19 cellular contexts compared by ENCODE assay signal in genomic region chr7:17951745-17952254, GRCh38. TPM values are rescaled to one million over a fixed set of nuclear protein-coding genes. Genes with fewer than 3 reads are reported as not detected.
DNase-seq lines count a peak whose midpoint lies in the region; ATAC-seq and FAIRE-seq lines count a peak whose summit lies in the region.
"Had no signal": no experiment of that assay in that cellular context is flagged by ENCODE, and none has a peak within 500 bp of the region (broad histone marks: within the 10 kb centered on the region; RNA-seq: fewer than 3 reads in every experiment).

No MANE protein-coding gene starts in this region.

- CTCF ChIA-PET in activated naive CD4-positive, alpha-beta T cell treated with anti-CD3 and anti-CD28 coated beads for 36 hours (lab: Charles Lee) = interaction anchor here (1.0 kb wide), 1 partner anchor 41 kb away, joined by 5 read pairs; no protein-coding TSS in a partner anchor
- CTCF ChIA-PET in activated naive CD4-positive, alpha-beta T cell treated with anti-CD3 and anti-CD28 coated beads, Interleukin-2, amount 10 ng/mL, durations not matched to agents 7 days and 5 days (lab: Charles Lee) = interaction anchor here (0.9 to 1.0 kb wide), 2 partner anchors 9 to 12 kb away, joined by 3 read pairs; no protein-coding TSS in a partner anchor

- no peak overlapping the region for H3K27ac Mint-ChIP-seq in activated naive CD4-positive, alpha-beta T cell treated with anti-CD3 and anti-CD28 coated beads for 36 hours
- no peak overlapping the region for H3K27ac Mint-ChIP-seq in activated naive CD4-positive, alpha-beta T cell treated with anti-CD3 and anti-CD28 coated beads, Interleukin-2, amount 10 ng/mL, durations not matched to agents 7 days and 5 days
- H3K27ac Mint-ChIP-seq in activated T-helper 17 cell treated with anti-CD3 and anti-CD28 coated beads, Interleukin-2, amount 50 U/mL, for 72 hours = no peak overlapping the region
- peak overlapping the region; percentile 88 for H3K27ac Mint-ChIP-seq in stimulated activated memory B cell treated with anti-CD40 and anti-IgM and Interleukin-4, amounts not matched to agents 10 μg/mL and 1 μg/mL and 100 μg/mL, for 72 hours

- FAIRE-seq in GM18507 (lab: Jason Lieb, UNC) = peak; percentile 52

- H3K4me1 Mint-ChIP-seq in activated naive CD4-positive, alpha-beta T cell treated with anti-CD3 and anti-CD28 coated beads for 36 hours (ENCODE audit: low read depth) = peaks cover 20% of the 10 kb centered on the region
- H3K4me1 Mint-ChIP-seq in activated naive CD4-positive, alpha-beta T cell treated with anti-CD3 and anti-CD28 coated beads, Interleukin-2, amount 10 ng/mL, durations not matched to agents 7 days and 5 days = peaks cover 28% of the 10 kb centered on the region
- H3K4me1 Mint-ChIP-seq in activated T-helper 17 cell treated with anti-CD3 and anti-CD28 coated beads, Interleukin-2, amount 50 U/mL, for 72 hours = peaks cover 16% of the 10 kb centered on the region
- peaks cover 15% of the 10 kb centered on the region for H3K4me1 Mint-ChIP-seq in stimulated activated memory B cell treated with anti-CD40 and anti-IgM and Interleukin-4, amounts not matched to agents 10 μg/mL and 1 μg/mL and 100 μg/mL, for 72 hours

- peak; percentile 7 for DNase-seq in activated naive CD4-positive, alpha-beta T cell treated with anti-CD3 and anti-CD28 coated beads for 36 hours
- DNase-seq in activated naive CD4-positive, alpha-beta T cell treated with anti-CD3 and anti-CD28 coated beads, Interleukin-2, amount 10 ng/mL, durations not matched to agents 7 days and 5 days = no peak
- DNase-seq in GM18507 (ENCODE audit: extremely low spot score, insufficient read length, low read depth) (no peak), COLO668 (lab: John Stamatoyannopoulos, UW; ENCODE audit: unreplicated experiment) (no peak)
- DNase-seq: ACHN, AML-193, EL, GOT3, Karpas-422, MG63, NCI-H1105, NCI-H1694 treated with DMSO at 0.1 percent for 48 hours, NCI-H345, NCI-H526, OCI-M1, SHP77 treated with DMSO at 0.1 percent for 48 hours had no signal

- no peaks in the 10 kb centered on the region for H3K9me3 Mint-ChIP-seq in activated naive CD4-positive, alpha-beta T cell treated with anti-CD3 and anti-CD28 coated beads for 36 hours
- no peaks in the 10 kb centered on the region for H3K9me3 Mint-ChIP-seq in activated naive CD4-positive, alpha-beta T cell treated with anti-CD3 and anti-CD28 coated beads, Interleukin-2, amount 10 ng/mL, durations not matched to agents 7 days and 5 days
- no peaks in the 10 kb centered on the region for H3K9me3 Mint-ChIP-seq in activated T-helper 17 cell treated with anti-CD3 and anti-CD28 coated beads, Interleukin-2, amount 50 U/mL, for 72 hours
- no peaks in the 10 kb centered on the region for H3K9me3 Mint-ChIP-seq in stimulated activated memory B cell treated with anti-CD40 and anti-IgM and Interleukin-4, amounts not matched to agents 10 μg/mL and 1 μg/mL and 100 μg/mL, for 72 hours

- intact Hi-C loops in activated naive CD4-positive, alpha-beta T cell treated with anti-CD3 and anti-CD28 coated beads for 36 hours (cut with micrococcal nuclease) = loop anchor here (1.0 to 2.0 kb wide), 2 partner anchors 10 to 41 kb away; no protein-coding TSS in a partner anchor

- ATAC-seq in activated T-helper 17 cell treated with anti-CD3 and anti-CD28 coated beads, Interleukin-2, amount 50 U/mL, for 72 hours (replicated peaks) = peak; percentile 60
- ATAC-seq in stimulated activated memory B cell treated with anti-CD40 and anti-IgM and Interleukin-4, amounts not matched to agents 10 μg/mL and 1 μg/mL and 100 μg/mL, for 72 hours = no peak
- ATAC-seq in GM21825 (IDR thresholded peaks at IDR 0.05; ENCODE audit: unreplicated experiment) = no peak

- H3K27me3 Mint-ChIP-seq in activated naive CD4-positive, alpha-beta T cell treated with anti-CD3 and anti-CD28 coated beads for 36 hours (ENCODE audit: low read depth) = peaks cover 9% of the 10 kb centered on the region
- H3K27me3 Mint-ChIP-seq in activated naive CD4-positive, alpha-beta T cell treated with anti-CD3 and anti-CD28 coated beads, Interleukin-2, amount 10 ng/mL, durations not matched to agents 7 days and 5 days = no peaks in the 10 kb centered on the region
- H3K27me3 Mint-ChIP-seq in activated T-helper 17 cell treated with anti-CD3 and anti-CD28 coated beads, Interleukin-2, amount 50 U/mL, for 72 hours = peaks cover 10% of the 10 kb centered on the region
- H3K27me3 Mint-ChIP-seq in stimulated activated memory B cell treated with anti-CD40 and anti-IgM and Interleukin-4, amounts not matched to agents 10 μg/mL and 1 μg/mL and 100 μg/mL, for 72 hours = no peaks in the 10 kb centered on the region

- no peak overlapping the region for H3K4me3 Mint-ChIP-seq in activated naive CD4-positive, alpha-beta T cell treated with anti-CD3 and anti-CD28 coated beads for 36 hours
- H3K4me3 Mint-ChIP-seq in activated naive CD4-positive, alpha-beta T cell treated with anti-CD3 and anti-CD28 coated beads, Interleukin-2, amount 10 ng/mL, durations not matched to agents 7 days and 5 days = no peak overlapping the region
- peak overlapping the region; percentile 43 for H3K4me3 Mint-ChIP-seq in activated T-helper 17 cell treated with anti-CD3 and anti-CD28 coated beads, Interleukin-2, amount 50 U/mL, for 72 hours
- peak overlapping the region; percentile 75 for H3K4me3 Mint-ChIP-seq in stimulated activated memory B cell treated with anti-CD40 and anti-IgM and Interleukin-4, amounts not matched to agents 10 μg/mL and 1 μg/mL and 100 μg/mL, for 72 hours

- no peaks in the 10 kb centered on the region for H3K36me3 Mint-ChIP-seq in activated naive CD4-positive, alpha-beta T cell treated with anti-CD3 and anti-CD28 coated beads for 36 hours (ENCODE audit: low read depth)
- H3K36me3 Mint-ChIP-seq in activated naive CD4-positive, alpha-beta T cell treated with anti-CD3 and anti-CD28 coated beads, Interleukin-2, amount 10 ng/mL, durations not matched to agents 7 days and 5 days = peaks cover 6% of the 10 kb centered on the region
- H3K36me3 Mint-ChIP-seq in activated T-helper 17 cell treated with anti-CD3 and anti-CD28 coated beads, Interleukin-2, amount 50 U/mL, for 72 hours (ENCODE audit: low read depth) = no peaks in the 10 kb centered on the region
- no peaks in the 10 kb centered on the region for H3K36me3 Mint-ChIP-seq in stimulated activated memory B cell treated with anti-CD40 and anti-IgM and Interleukin-4, amounts not matched to agents 10 μg/mL and 1 μg/mL and 100 μg/mL, for 72 hours

RNA-seq across cellular contexts. Expression of gene SNX13, which starts 11.5 kb away (rescaled TPM):
- 10 to 100 TPM; 19.5 to 20.3 TPM for total RNA-seq in activated naive CD4-positive, alpha-beta T cell treated with anti-CD3 and anti-CD28 coated beads for 36 hours
- 10 to 100 TPM; 20.6 to 23.5 TPM for total RNA-seq in activated T-helper 17 cell treated with anti-CD3 and anti-CD28 coated beads, Interleukin-2, amount 50 U/mL, for 72 hours

Comparison
In these comparisons a context has a peak if more than half of its experiments do, and no peak if none do; other contexts are left out.
1. H3K4me3 Mint-ChIP-seq: peak in activated T-helper 17 cell treated with anti-CD3 and anti-CD28 coated beads, Interleukin-2, amount 50 U/mL, for 72 hours (single experiment) and stimulated activated memory B cell treated with anti-CD40 and anti-IgM and Interleukin-4, amounts not matched to agents 10 μg/mL and 1 μg/mL and 100 μg/mL, for 72 hours (single experiment); none in activated naive CD4-positive, alpha-beta T cell treated with anti-CD3 and anti-CD28 coated beads for 36 hours (single experiment) and activated naive CD4-positive, alpha-beta T cell treated with anti-CD3 and anti-CD28 coated beads, Interleukin-2, amount 10 ng/mL, durations not matched to agents 7 days and 5 days (single experiment).